Comparison of ENCODE assay signal across 10 cellular contexts in the genomic region with DNA sequence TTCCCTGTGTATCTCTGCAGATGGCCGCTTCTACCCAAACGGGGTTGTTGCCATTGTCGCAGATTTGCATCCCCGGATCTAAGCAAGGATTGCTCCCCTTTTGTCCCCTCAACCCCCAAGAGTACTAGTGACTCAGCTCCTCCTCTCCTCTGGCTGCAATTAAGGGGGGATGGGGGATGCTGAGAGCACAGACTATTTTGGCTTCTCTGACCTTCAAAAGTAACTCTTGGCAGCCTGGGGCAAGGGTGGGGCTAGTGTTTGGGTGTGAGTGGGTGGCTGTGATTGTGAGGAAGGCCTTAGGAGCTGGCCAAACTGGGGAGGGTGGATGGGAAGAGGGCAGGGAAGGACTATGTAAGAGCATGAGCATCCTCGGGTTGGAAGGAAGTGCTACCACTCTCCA. TPM values are rescaled to one million over a fixed set of nuclear protein-coding genes. Genes with fewer than 3 reads are reported as not detected.
DNase-seq lines count a peak whose midpoint lies in the region; ATAC-seq and TF ChIP-seq lines count a peak whose summit lies in the region.
"Had no signal": no experiment of that assay in that cellular context is flagged by ENCODE, and none has a peak within 500 bp of the region (broad histone marks: within the 10 kb centered on the region; RNA-seq: fewer than 3 reads in every experiment).

No MANE protein-coding gene starts in this region.

- H3K27me3 Mint-ChIP-seq in stimulated activated memory B cell treated with anti-CD40 and anti-IgM and Interleukin-4, amounts not matched to agents 10 μg/mL and 1 μg/mL and 100 μg/mL, for 72 hours, result peaks cover 57% of the 10 kb centered on the region

- no peak for TF ChIP-seq POLR2A in Peyer's patch (IDR thresholded peaks at IDR 0.05)

- H3K36me3 Mint-ChIP-seq in stimulated activated memory B cell treated with anti-CD40 and anti-IgM and Interleukin-4, amounts not matched to agents 10 μg/mL and 1 μg/mL and 100 μg/mL, for 72 hours, result no peaks in the 10 kb centered on the region

- intact Hi-C loops in posterior vena cava (cut with DNase I), result loop anchor here in 1 of 2 donors (5.0 kb wide), 1 partner anchor 1564 kb away; no protein-coding TSS in a partner anchor

- H3K9me3 ChIP-seq in Peyer's patch, result no peaks in the 10 kb centered on the region

- H3K9me3 Mint-ChIP-seq in stimulated activated memory B cell treated with anti-CD40 and anti-IgM and Interleukin-4, amounts not matched to agents 10 μg/mL and 1 μg/mL and 100 μg/mL, for 72 hours, result no peaks in the 10 kb centered on the region

- no peaks in the 10 kb centered on the region for H3K27me3 ChIP-seq in Peyer's patch

- no peak overlapping the region for H3K27ac Mint-ChIP-seq in stimulated activated memory B cell treated with anti-CD40 and anti-IgM and Interleukin-4, amounts not matched to agents 10 μg/mL and 1 μg/mL and 100 μg/mL, for 72 hours

- no peak for ATAC-seq in HG03039 (IDR thresholded peaks at IDR 0.05; ENCODE audit: unreplicated experiment)
- ATAC-seq in stimulated activated memory B cell treated with anti-CD40 and anti-IgM and Interleukin-4, amounts not matched to agents 10 μg/mL and 1 μg/mL and 100 μg/mL, for 72 hours, result no peak

- peaks cover 30% of the 10 kb centered on the region for H3K4me1 Mint-ChIP-seq in stimulated activated memory B cell treated with anti-CD40 and anti-IgM and Interleukin-4, amounts not matched to agents 10 μg/mL and 1 μg/mL and 100 μg/mL, for 72 hours

- H3K4me1 ChIP-seq in Peyer's patch, result peaks cover 0 to 36% (median 1%) of the 10 kb centered on the region in 4 donors

- DNase-seq in AG20443 (ENCODE audit: low spot score), result peak; percentile 65
- no peak for DNase-seq in Peyer's patch
- DNase-seq in foreskin fibroblast, result peak; percentile 81 to 94
- peak; percentile 91 for DNase-seq in posterior vena cava (ENCODE audit: low spot score)
- DNase-seq in NCI-H2081 (lab: John Stamatoyannopoulos, UW), result no peak
- no peak for DNase-seq in SW480 (ENCODE audit: low spot score)
- DNase-seq: activated naive CD4-positive, alpha-beta T cell treated with Interleukin-2 at 50 U/mL for 16 hours; NCI-H1417 treated with DMSO at 0.1 percent for 48 hours had no signal

- H3K27ac ChIP-seq in Peyer's patch, result peak overlapping the region in 3 of 4 donors; percentile 2 to 80 (median 32)

- TF ChIP-seq CTCF in Peyer's patch (IDR thresholded peaks at IDR 0.05) (no peak), foreskin fibroblast (IDR thresholded peaks at IDR 0.05; ENCODE audit: low read depth, low read length) (no peak)

- no peak overlapping the region for H3K4me3 Mint-ChIP-seq in stimulated activated memory B cell treated with anti-CD40 and anti-IgM and Interleukin-4, amounts not matched to agents 10 μg/mL and 1 μg/mL and 100 μg/mL, for 72 hours

- H3K4me3 ChIP-seq in Peyer's patch (no peak overlapping the region), foreskin fibroblast (ENCODE audit: low read depth in 1 of 2, low read length in 2 of 2) (peak overlapping the region; percentile 88 to 100)

- H3K36me3 ChIP-seq in Peyer's patch, result no peaks in the 10 kb centered on the region

RNA-seq across cellular contexts. Expression of gene MAP1A, which starts 1.2 kb away (rescaled TPM):
- total RNA-seq in Peyer's patch, result 10 to 100 TPM in 1 of 4 donors, 1 to 10 TPM in 3; 1.2 to 14.9 (median 4.4) TPM
- 10 to 100 TPM; 66.8 to 67.7 TPM for total RNA-seq in posterior vena cava

RNA-seq across cellular contexts. Expression of gene TP53BP1, which starts 23.2 kb away (rescaled TPM):
- total RNA-seq in Peyer's patch (100 to 1,000 TPM in 1 of 4 donors, 10 to 100 TPM in 2, 1 to 10 TPM in 1; 9.3 to 163 (median 24.6) TPM), posterior vena cava (10 to 100 TPM; 30.5 to 35.7 TPM)

Comparison
In these comparisons a context has a peak if more than half of its experiments do, and no peak if none do; other contexts are left out.
1. DNase-seq: peak in AG20443 (single experiment), foreskin fibroblast (2 of 2) and posterior vena cava (single experiment); none in Peyer's patch (0 of 3), NCI-H2081 (0 of 2) and SW480 (single experiment).
2. H3K4me3 ChIP-seq: peak in foreskin fibroblast (2 of 2); none in Peyer's patch (0 of 4).
3. RNA of gene MAP1A, which starts 1.2 kb away (total RNA-seq): 66.8 to 67.7 TPM in posterior vena cava; 1.2 to 14.9 TPM in Peyer's patch; every median in the first group is over 4 times any median in the second.